Comparison of ENCODE assay signal across 20 cellular contexts in genomic region chr4:47703964-47704363, GRCh38.
A peak's percentile ranks its signal among the peaks of the same experiment; 100 is the strongest.
DNase-seq lines count a peak whose midpoint lies in the region; ATAC-seq and TF ChIP-seq lines count a peak whose summit lies in the region.
"Had no signal": no experiment of that assay in that cellular context is flagged by ENCODE, and none has a peak within 500 bp of the region (broad histone marks: within the 10 kb centered on the region; RNA-seq: fewer than 3 reads in every experiment).

No MANE protein-coding gene starts in this region.

- no peaks in the 10 kb centered on the region for H3K27me3 ChIP-seq in body of pancreas
- no peaks in the 10 kb centered on the region for H3K27me3 ChIP-seq in ascending aorta
- peaks cover 0 to 2% (median 0%) of the 10 kb centered on the region in 3 donors for H3K27me3 ChIP-seq in psoas muscle (ENCODE audit: insufficient read depth in 3 of 3, low read length in 2 of 3)
- H3K27me3 ChIP-seq: BLaER1 had no signal

- no peak for TF ChIP-seq POLR2A in body of pancreas (IDR thresholded peaks at IDR 0.05)

- peaks cover 7% of the 10 kb centered on the region for H3K27me3 Mint-ChIP-seq in nephron (ENCODE audit: low read depth)

- no peaks in the 10 kb centered on the region for H3K36me3 ChIP-seq in body of pancreas (replicated peaks in 1 of 2; ENCODE audit: insufficient read depth in 1 of 2, low read depth in 2 of 2)
- H3K36me3 ChIP-seq in ascending aorta: no peaks in the 10 kb centered on the region
- no peaks in the 10 kb centered on the region for H3K36me3 ChIP-seq in psoas muscle (ENCODE audit: insufficient read depth in 1 of 2, low read depth in 1 of 2)
- H3K36me3 ChIP-seq: BLaER1, breast epithelium had no signal

- H3K27ac ChIP-seq in body of pancreas: peak overlapping the region in 3 of 4 donors; percentile 2 to 62 (median 58)
- no peak overlapping the region for H3K27ac ChIP-seq in ascending aorta
- no peak overlapping the region for H3K27ac ChIP-seq in psoas muscle
- H3K27ac ChIP-seq: A549, BLaER1 had no signal

- no peak overlapping the region for H3K4me3 ChIP-seq in AG10803 (ENCODE audit: low read length)
- H3K4me3 ChIP-seq in body of pancreas: no peak overlapping the region
- no peak overlapping the region for H3K4me3 ChIP-seq in ascending aorta
- H3K4me3 ChIP-seq in psoas muscle: no peak overlapping the region
- H3K4me3 ChIP-seq: A549, BLaER1, breast epithelium, mucosa of descending colon, skin epidermis had no signal

- DNase-seq in AG10803 (ENCODE audit: low read depth) (peak; percentile 11), body of pancreas (peak in 1 of 4 donors; percentile 27), kidney glomerular epithelial cell (lab: John Stamatoyannopoulos, UW) (peak; percentile 71), ascending aorta (ENCODE audit: low spot score in 2 of 2) (no peak), psoas muscle (no peak), germinal center (ENCODE audit: low spot score) (no peak), NCI-H1092 (lab: John Stamatoyannopoulos, UW) (no peak)
- DNase-seq: activated gamma-delta T cell; cortex of kidney; NCI-H1436 treated with DMSO at 0.1 percent for 48 hours; NK-92 treated with Interleukin-12 subunit alpha and Interleukin-12 subunit beta, amount 100 ng/mL, for 24 hours had no signal

- peak overlapping the region in 1 of 3 experiments; percentile 28 for H3K4me3 Mint-ChIP-seq in nephron
- H3K4me3 Mint-ChIP-seq: activated CD8-positive, alpha-beta T cell treated with anti-CD3 and anti-CD28 coated beads, Interleukin-2, amount 10 ng/mL, durations not matched to agents 7 days and 5 days; neural crest cell; T-cell had no signal

- H3K9me3 ChIP-seq in body of pancreas (no peaks in the 10 kb centered on the region), ascending aorta (no peaks in the 10 kb centered on the region), psoas muscle (no peaks in the 10 kb centered on the region)
- H3K9me3 ChIP-seq: A549, BLaER1, breast epithelium, mucosa of descending colon had no signal

- WGBS in body of pancreas, 2 donors: 49 to 54% methylated on average over 7 of the region's 7 CpGs
- 62 to 63% (median 62%) methylated on average over 7 of the region's 7 CpGs for WGBS in psoas muscle, 3 donors

- H3K27ac Mint-ChIP-seq in nephron: peak overlapping the region; percentile 92 to 98 (median 98)
- H3K27ac Mint-ChIP-seq: activated CD8-positive, alpha-beta T cell treated with anti-CD3 and anti-CD28 coated beads, Interleukin-2, amount 10 ng/mL, durations not matched to agents 7 days and 5 days; T-cell had no signal

- H3K4me1 ChIP-seq in body of pancreas (peaks cover 12% of the 10 kb centered on the region), ascending aorta (no peaks in the 10 kb centered on the region), psoas muscle (no peaks in the 10 kb centered on the region)
- H3K4me1 ChIP-seq: A549, BLaER1, breast epithelium had no signal

- peak; percentile 80 for ATAC-seq in body of pancreas
- ATAC-seq in psoas muscle: no peak

- H3K9me3 Mint-ChIP-seq in nephron: no peaks in the 10 kb centered on the region
- H3K9me3 Mint-ChIP-seq: neural crest cell, T-cell had no signal

- no peaks in the 10 kb centered on the region for H3K36me3 Mint-ChIP-seq in nephron (ENCODE audit: low read depth)
- H3K36me3 Mint-ChIP-seq: T-cell had no signal

- TF ChIP-seq CTCF in AG10803 (conservative IDR thresholded peaks at IDR 0.05; ENCODE audit: low read length) (no peak), body of pancreas (IDR thresholded peaks at IDR 0.05) (no peak), nephron (IDR thresholded peaks at IDR 0.05; ENCODE audit: unreplicated experiment in 3 of 3) (no peak), ascending aorta (IDR thresholded peaks at IDR 0.05) (no peak), psoas muscle (IDR thresholded peaks at IDR 0.05) (no peak)

- intact Hi-C loops in body of pancreas (cut with DNase I) (loop anchor here (10.0 kb wide), 1 partner anchor 131 kb away; the partner anchor contains the start of gene CORIN), ascending aorta (cut with DNase I) (no loop called here), psoas muscle (cut with DNase I) (loop anchor here in 1 of 2 donors (1.0 kb wide), 1 partner anchor 132 kb away; no protein-coding TSS in a partner anchor)

- H3K4me1 Mint-ChIP-seq in nephron: peaks cover 18% of the 10 kb centered on the region

Comparison
In these comparisons a context has a peak if more than half of its experiments do, and no peak if none do; other contexts are left out.
1. DNase-seq: peak in AG10803 (single experiment) and kidney glomerular epithelial cell (single experiment); none in ascending aorta (0 of 2), psoas muscle (0 of 2), germinal center (single experiment) and NCI-H1092 (single experiment).
2. H3K27ac ChIP-seq: peak in body of pancreas (3 of 4); none in ascending aorta (0 of 2) and psoas muscle (single experiment).